In genomic region chr1:6170116-6170741, GRCh38 we compare ENCODE assay signal across 29 cellular contexts.
"Had no signal": no experiment of that assay in that cellular context is flagged by ENCODE, and none has a peak within 500 bp of the region (broad histone marks: within the 10 kb centered on the region; RNA-seq: fewer than 3 reads in every experiment).

No MANE protein-coding gene starts in this region.

- H3K4me1 ChIP-seq: ascending aorta had no signal

- H3K27me3 ChIP-seq: ascending aorta had no signal

- ATAC-seq: activated CD8-positive, alpha-beta memory T cell treated with anti-CD3 and anti-CD28 coated beads, Interleukin-2, amount 10 ng/mL, durations not matched to agents 7 days and 5 days; activated naive CD8-positive, alpha-beta T cell treated with anti-CD3 and anti-CD28 coated beads, Interleukin-2, amount 50 U/mL, for 24 hours; PC-3; Right ventricle myocardium inferior had no signal

- H3K27ac ChIP-seq: ascending aorta, cardiac muscle cell, RWPE1, VCaP had no signal

- DNase-seq: activated B cell treated with CpG ODN at 0.5 μM for 24 hours; activated CD4-positive, alpha-beta memory T cell treated with anti-CD3 and anti-CD28 coated beads, Interleukin-2, amount 10 ng/mL, durations not matched to agents 7 days and 5 days; activated CD4-positive, alpha-beta T cell treated with anti-CD3 and anti-CD28 coated beads for 4 hours; activated CD4-positive, alpha-beta T cell treated with anti-CD3 and anti-CD28 coated beads, Interleukin-2, amount 50 U/mL, for 1 hour; activated CD4-positive, CD25-positive, alpha-beta regulatory T cell treated with anti-CD3 and anti-CD28 coated beads, Interleukin-2, amount 50 U/mL, for 72 hours; activated CD8-positive, alpha-beta memory T cell treated with anti-CD3 and anti-CD28 coated beads for 24 hours; activated CD8-positive, alpha-beta memory T cell treated with anti-CD3 and anti-CD28 coated beads, Interleukin-2, amount 10 ng/mL, durations not matched to agents 7 days and 5 days; activated CD8-positive, alpha-beta memory T cell treated with anti-CD3 and anti-CD28 coated beads, Interleukin-2, amount 50 U/mL, for 48 hours; activated effector memory CD4-positive, alpha-beta T cell treated with Interleukin-2 at 50 U/mL for 16 hours; activated naive CD4-positive, alpha-beta T cell treated with anti-CD3 and anti-CD28 coated beads, Interleukin-2, amount 10 ng/mL, durations not matched to agents 7 days and 5 days; activated naive CD8-positive, alpha-beta T cell treated with anti-CD3 and anti-CD28 coated beads, Interleukin-2, amount 50 U/mL, for 24 hours; activated T-cell treated with anti-CD3 and anti-CD28 coated beads, Interleukin-2, amount 50 U/mL, for 48 hours; MM.1S; NCI-H1092; NCI-H1436 treated with DMSO at 0.1 percent for 48 hours; NCI-H1694 treated with DMSO at 0.1 percent for 48 hours; NCI-H2029; NCI-H345; NCI-H524 treated with DMSO at 0.1 percent for 48 hours; PC-3; SW 1271; T-helper 1 cell; T-helper 2 cell; T-helper 9 cell had no signal

- H3K9me3 ChIP-seq: ascending aorta had no signal

- H3K36me3 ChIP-seq: ascending aorta, cardiac muscle cell had no signal

- H3K4me3 ChIP-seq: ascending aorta, cardiac muscle cell had no signal
